ENCODE assay signal across 8 cellular contexts in the genomic region with DNA sequence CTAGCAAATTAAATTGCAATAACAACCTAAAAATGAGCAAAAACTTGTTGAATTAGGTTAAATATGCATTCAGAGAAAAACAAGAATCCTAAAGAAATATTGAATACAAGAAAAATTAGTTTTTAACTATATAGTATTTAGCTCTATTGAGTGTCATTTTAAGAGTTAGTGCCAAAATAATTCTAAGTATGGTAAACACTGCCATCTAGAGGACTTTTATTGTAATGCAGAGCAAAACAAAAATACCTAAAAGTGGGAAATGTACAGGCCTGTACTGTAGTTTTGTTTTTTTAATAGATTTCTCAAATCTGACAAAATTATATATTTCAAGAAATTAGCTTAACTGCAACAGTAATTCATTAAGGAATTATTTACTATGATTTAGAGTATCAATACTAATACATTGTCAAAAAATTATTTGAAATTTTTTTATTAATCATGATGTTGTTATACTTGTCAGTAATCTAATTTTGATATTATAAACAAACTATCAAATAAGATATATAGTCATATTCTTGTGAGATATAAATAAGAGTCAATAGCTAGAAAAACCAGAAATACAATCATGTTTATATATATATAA. TPM values are rescaled to one million over a fixed set of nuclear protein-coding genes. Genes with fewer than 3 reads are reported as not detected.
DNase-seq lines count a peak whose midpoint lies in the region; ATAC-seq, FAIRE-seq and TF ChIP-seq lines count a peak whose summit lies in the region.

No MANE protein-coding gene starts in this region.

- DNase-seq in tibial nerve (ENCODE audit: low spot score in 2 of 2) = no peak
- no peak for DNase-seq in stimulated activated CD4-positive, alpha-beta T cell treated with anti-CD3 and anti-CD28 coated beads, Interleukin-12 subunit alpha, Interleukin-12 subunit beta, amount 100 ng/mL, for 4 hours
- DNase-seq in urothelium cell line (ENCODE audit: low spot score) = no peak

- peak; percentile 86 for ATAC-seq in GM19035 (IDR thresholded peaks at IDR 0.05; ENCODE audit: unreplicated experiment)
- ATAC-seq in HG03571 (IDR thresholded peaks at IDR 0.05; ENCODE audit: unreplicated experiment) = peak; percentile 74
- peak; percentile 56; the same call in 2 of the 3 replicates for ATAC-seq in SK-N-SH treated with all-trans-retinoic acid at 6 μM for 48 hours
- ATAC-seq in gastroesophageal sphincter = no peak

- H3K4me1 ChIP-seq in gastroesophageal sphincter (peaks cover 0 to 13% (median 0%) of the 10 kb centered on the region in 3 donors), tibial nerve (peaks cover 0 to 8% (median 0%) of the 10 kb centered on the region in 4 donors)

- no peak for FAIRE-seq in urothelium cell line (lab: Jason Lieb, UNC)

- H3K4me3 ChIP-seq in gastroesophageal sphincter (no peak overlapping the region), tibial nerve (no peak overlapping the region)

- no peaks in the 10 kb centered on the region for H3K9me3 ChIP-seq in gastroesophageal sphincter
- H3K9me3 ChIP-seq in tibial nerve = no peaks in the 10 kb centered on the region

- H3K27ac ChIP-seq in C4-2B = no peak overlapping the region
- H3K27ac ChIP-seq in gastroesophageal sphincter = no peak overlapping the region
- no peak overlapping the region for H3K27ac ChIP-seq in tibial nerve

- TF ChIP-seq POLR2A in gastroesophageal sphincter (IDR thresholded peaks at IDR 0.05) = no peak
- TF ChIP-seq POLR2A in tibial nerve (IDR thresholded peaks at IDR 0.05) = no peak

- TF ChIP-seq EP300 in gastroesophageal sphincter (IDR thresholded peaks at IDR 0.05) (no peak), tibial nerve (IDR thresholded peaks at IDR 0.05) (no peak)

- peak; percentile 69 for TF ChIP-seq CTCF in C4-2B (conservative IDR thresholded peaks at IDR 0.05)
- TF ChIP-seq CTCF in gastroesophageal sphincter (IDR thresholded peaks at IDR 0.05) = peak; percentile 68 to 79 (median 74)
- peak; percentile 55 to 83 (median 66) for TF ChIP-seq CTCF in tibial nerve (IDR thresholded peaks at IDR 0.05)

- H3K36me3 ChIP-seq in gastroesophageal sphincter (no peaks in the 10 kb centered on the region), tibial nerve (no peaks in the 10 kb centered on the region)

- H3K27me3 ChIP-seq in gastroesophageal sphincter (no peaks in the 10 kb centered on the region), tibial nerve (no peaks in the 10 kb centered on the region)

TF ChIP-seq in SK-N-SH treated with all-trans-retinoic acid at 6 μM for 48 hours, 23 proteins besides CTCF, POLR2A, EP300 and RAD21:
- TF ChIP-seq, protein P1, sequence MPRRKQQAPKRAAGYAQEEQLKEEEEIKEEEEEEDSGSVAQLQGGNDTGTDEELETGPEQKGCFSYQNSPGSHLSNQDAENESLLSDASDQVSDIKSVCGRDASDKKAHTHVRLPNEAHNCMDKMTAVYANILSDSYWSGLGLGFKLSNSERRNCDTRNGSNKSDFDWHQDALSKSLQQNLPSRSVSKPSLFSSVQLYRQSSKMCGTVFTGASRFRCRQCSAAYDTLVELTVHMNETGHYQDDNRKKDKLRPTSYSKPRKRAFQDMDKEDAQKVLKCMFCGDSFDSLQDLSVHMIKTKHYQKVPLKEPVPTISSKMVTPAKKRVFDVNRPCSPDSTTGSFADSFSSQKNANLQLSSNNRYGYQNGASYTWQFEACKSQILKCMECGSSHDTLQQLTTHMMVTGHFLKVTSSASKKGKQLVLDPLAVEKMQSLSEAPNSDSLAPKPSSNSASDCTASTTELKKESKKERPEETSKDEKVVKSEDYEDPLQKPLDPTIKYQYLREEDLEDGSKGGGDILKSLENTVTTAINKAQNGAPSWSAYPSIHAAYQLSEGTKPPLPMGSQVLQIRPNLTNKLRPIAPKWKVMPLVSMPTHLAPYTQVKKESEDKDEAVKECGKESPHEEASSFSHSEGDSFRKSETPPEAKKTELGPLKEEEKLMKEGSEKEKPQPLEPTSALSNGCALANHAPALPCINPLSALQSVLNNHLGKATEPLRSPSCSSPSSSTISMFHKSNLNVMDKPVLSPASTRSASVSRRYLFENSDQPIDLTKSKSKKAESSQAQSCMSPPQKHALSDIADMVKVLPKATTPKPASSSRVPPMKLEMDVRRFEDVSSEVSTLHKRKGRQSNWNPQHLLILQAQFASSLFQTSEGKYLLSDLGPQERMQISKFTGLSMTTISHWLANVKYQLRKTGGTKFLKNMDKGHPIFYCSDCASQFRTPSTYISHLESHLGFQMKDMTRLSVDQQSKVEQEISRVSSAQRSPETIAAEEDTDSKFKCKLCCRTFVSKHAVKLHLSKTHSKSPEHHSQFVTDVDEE (CRISPR knock-in tag; IDR thresholded peaks at IDR 0.05) = no peak
- TF ChIP-seq OSR1 (CRISPR knock-in tag; IDR thresholded peaks at IDR 0.05) (no peak), ESRRG (CRISPR knock-in tag; IDR thresholded peaks at IDR 0.05) (no peak), TCF4 (CRISPR knock-in tag; IDR thresholded peaks at IDR 0.05; ENCODE audit: borderline replicate concordance) (no peak), CSDC2 (CRISPR knock-in tag; IDR thresholded peaks at IDR 0.05) (no peak), BACH2 (CRISPR knock-in tag; IDR thresholded peaks at IDR 0.05; ENCODE audit: borderline replicate concordance) (no peak), ZC3H10 (CRISPR knock-in tag; IDR thresholded peaks at IDR 0.05) (no peak), ZFP30 (CRISPR knock-in tag; IDR thresholded peaks at IDR 0.05) (no peak), SNAI2 (CRISPR knock-in tag; IDR thresholded peaks at IDR 0.05) (no peak), ZNF70 (CRISPR knock-in tag; IDR thresholded peaks at IDR 0.05) (no peak), RARB (CRISPR knock-in tag; IDR thresholded peaks at IDR 0.05) (no peak), ISL1 (CRISPR knock-in tag; IDR thresholded peaks at IDR 0.05) (no peak), ZNF8 (CRISPR knock-in tag; IDR thresholded peaks at IDR 0.05) (no peak), GLIS3 (CRISPR knock-in tag; IDR thresholded peaks at IDR 0.05) (no peak), PPARA (CRISPR knock-in tag; IDR thresholded peaks at IDR 0.05; ENCODE audit: borderline replicate concordance) (no peak), ZFP3 (CRISPR knock-in tag; IDR thresholded peaks at IDR 0.05) (no peak)
- TF ChIP-seq, protein P2, sequence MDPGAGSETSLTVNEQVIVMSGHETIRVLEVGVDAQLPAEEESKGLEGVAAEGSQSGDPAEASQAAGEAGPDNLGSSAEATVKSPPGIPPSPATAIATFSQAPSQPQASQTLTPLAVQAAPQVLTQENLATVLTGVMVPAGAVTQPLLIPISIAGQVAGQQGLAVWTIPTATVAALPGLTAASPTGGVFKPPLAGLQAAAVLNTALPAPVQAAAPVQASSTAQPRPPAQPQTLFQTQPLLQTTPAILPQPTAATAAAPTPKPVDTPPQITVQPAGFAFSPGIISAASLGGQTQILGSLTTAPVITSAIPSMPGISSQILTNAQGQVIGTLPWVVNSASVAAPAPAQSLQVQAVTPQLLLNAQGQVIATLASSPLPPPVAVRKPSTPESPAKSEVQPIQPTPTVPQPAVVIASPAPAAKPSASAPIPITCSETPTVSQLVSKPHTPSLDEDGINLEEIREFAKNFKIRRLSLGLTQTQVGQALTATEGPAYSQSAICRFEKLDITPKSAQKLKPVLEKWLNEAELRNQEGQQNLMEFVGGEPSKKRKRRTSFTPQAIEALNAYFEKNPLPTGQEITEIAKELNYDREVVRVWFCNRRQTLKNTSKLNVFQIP (CRISPR knock-in tag; IDR thresholded peaks at IDR 0.05; ENCODE audit: borderline replicate concordance, low read depth) = no peak
- TF ChIP-seq, protein P3, sequence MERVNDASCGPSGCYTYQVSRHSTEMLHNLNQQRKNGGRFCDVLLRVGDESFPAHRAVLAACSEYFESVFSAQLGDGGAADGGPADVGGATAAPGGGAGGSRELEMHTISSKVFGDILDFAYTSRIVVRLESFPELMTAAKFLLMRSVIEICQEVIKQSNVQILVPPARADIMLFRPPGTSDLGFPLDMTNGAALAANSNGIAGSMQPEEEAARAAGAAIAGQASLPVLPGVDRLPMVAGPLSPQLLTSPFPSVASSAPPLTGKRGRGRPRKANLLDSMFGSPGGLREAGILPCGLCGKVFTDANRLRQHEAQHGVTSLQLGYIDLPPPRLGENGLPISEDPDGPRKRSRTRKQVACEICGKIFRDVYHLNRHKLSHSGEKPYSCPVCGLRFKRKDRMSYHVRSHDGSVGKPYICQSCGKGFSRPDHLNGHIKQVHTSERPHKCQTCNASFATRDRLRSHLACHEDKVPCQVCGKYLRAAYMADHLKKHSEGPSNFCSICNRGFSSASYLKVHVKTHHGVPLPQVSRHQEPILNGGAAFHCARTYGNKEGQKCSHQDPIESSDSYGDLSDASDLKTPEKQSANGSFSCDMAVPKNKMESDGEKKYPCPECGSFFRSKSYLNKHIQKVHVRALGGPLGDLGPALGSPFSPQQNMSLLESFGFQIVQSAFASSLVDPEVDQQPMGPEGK (CRISPR knock-in tag; IDR thresholded peaks at IDR 0.05; ENCODE audit: borderline replicate concordance) = no peak
- TF ChIP-seq, protein P4, sequence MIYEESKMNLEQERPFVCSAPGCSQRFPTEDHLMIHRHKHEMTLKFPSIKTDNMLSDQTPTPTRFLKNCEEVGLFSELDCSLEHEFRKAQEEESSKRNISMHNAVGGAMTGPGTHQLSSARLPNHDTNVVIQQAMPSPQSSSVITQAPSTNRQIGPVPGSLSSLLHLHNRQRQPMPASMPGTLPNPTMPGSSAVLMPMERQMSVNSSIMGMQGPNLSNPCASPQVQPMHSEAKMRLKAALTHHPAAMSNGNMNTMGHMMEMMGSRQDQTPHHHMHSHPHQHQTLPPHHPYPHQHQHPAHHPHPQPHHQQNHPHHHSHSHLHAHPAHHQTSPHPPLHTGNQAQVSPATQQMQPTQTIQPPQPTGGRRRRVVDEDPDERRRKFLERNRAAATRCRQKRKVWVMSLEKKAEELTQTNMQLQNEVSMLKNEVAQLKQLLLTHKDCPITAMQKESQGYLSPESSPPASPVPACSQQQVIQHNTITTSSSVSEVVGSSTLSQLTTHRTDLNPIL (CRISPR knock-in tag; IDR thresholded peaks at IDR 0.05; ENCODE audit: low read depth) = no peak
- TF ChIP-seq, protein P5, sequence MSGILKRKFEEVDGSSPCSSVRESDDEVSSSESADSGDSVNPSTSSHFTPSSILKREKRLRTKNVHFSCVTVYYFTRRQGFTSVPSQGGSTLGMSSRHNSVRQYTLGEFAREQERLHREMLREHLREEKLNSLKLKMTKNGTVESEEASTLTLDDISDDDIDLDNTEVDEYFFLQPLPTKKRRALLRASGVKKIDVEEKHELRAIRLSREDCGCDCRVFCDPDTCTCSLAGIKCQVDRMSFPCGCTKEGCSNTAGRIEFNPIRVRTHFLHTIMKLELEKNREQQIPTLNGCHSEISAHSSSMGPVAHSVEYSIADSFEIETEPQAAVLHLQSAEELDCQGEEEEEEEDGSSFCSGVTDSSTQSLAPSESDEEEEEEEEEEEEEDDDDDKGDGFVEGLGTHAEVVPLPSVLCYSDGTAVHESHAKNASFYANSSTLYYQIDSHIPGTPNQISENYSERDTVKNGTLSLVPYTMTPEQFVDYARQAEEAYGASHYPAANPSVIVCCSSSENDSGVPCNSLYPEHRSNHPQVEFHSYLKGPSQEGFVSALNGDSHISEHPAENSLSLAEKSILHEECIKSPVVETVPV (CRISPR knock-in tag; IDR thresholded peaks at IDR 0.05) = no peak

RNA-seq across cellular contexts. Expression of a gene that starts 8.2 kb away (rescaled TPM):
- total RNA-seq in gastroesophageal sphincter (100 to 1,000 TPM in 1 of 4 donors, 10 to 100 TPM in 3; 52.9 to 141 (median 56.5) TPM), tibial nerve (10 to 100 TPM; 11.8 to 28.6 (median 14.4) TPM)
